In the genomic region with DNA sequence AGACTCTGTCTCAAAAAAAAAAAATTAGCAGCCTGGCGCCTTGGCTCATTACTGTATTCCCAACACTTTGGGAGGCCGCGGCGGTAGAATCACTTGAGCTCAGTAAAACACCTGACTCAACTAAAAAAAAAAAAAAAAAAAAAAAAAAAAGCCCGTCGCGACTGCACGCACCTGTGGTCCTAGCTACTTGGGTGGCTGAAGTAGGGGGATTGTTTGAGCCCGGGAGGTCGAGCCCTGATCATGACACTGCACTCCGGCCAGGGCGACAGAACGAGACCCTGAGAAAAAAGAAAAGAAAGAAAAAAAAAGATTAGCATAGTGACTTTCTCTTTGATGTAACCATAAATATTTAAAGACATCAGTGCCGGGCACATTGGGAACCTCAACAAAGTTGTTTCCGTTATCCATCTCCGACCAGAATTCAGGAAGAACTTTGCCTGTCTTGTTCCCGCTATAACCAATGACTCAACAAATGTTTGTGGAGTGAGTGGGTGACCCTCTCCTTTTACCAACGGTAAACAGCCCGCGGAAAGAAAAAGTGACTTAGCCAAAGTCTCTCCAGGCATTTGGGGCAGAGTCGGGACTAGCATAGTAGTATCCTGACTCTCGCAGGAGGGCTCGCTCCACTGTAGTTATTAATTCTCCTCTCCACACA, we compare ENCODE assay signal across 8 cellular contexts. TPM values are rescaled to one million over a fixed set of nuclear protein-coding genes. Genes with fewer than 3 reads are reported as not detected.
DNase-seq lines count a peak whose midpoint lies in the region; ATAC-seq and TF ChIP-seq lines count a peak whose summit lies in the region.

No MANE protein-coding gene starts in this region.

- H3K4me1 ChIP-seq in CD4-positive, alpha-beta memory T cell (ENCODE audit: insufficient read depth, low read length) = peaks cover 37% of the 10 kb centered on the region
- H3K4me1 ChIP-seq in muscle layer of colon (ENCODE audit: insufficient read depth, low read length) = peaks cover 28% of the 10 kb centered on the region

- no peak for TF ChIP-seq CTCF in WI38 (IDR thresholded peaks at IDR 0.05; ENCODE audit: low read depth, low read length)
- no peak for TF ChIP-seq CTCF in endothelial cell (IDR thresholded peaks at IDR 0.05; ENCODE audit: unreplicated experiment)

- peaks cover 0 to 2% (median 0%) of the 10 kb centered on the region in 8 donors for H3K9me3 Mint-ChIP-seq in CD4-positive, alpha-beta memory T cell
- no peaks in the 10 kb centered on the region for H3K9me3 Mint-ChIP-seq in endothelial cell (ENCODE audit: unreplicated experiment)

- no peaks in the 10 kb centered on the region for H3K9me3 ChIP-seq in CD4-positive, alpha-beta memory T cell (ENCODE audit: control insufficient read depth in 1 of 2, low read length in 2 of 2)
- no peaks in the 10 kb centered on the region for H3K9me3 ChIP-seq in muscle layer of colon (ENCODE audit: low read length)

- POLR2A ChIA-PET in CD4-positive, alpha-beta memory T cell (lab: Charles Lee; ENCODE audit: partially characterized antibody) = interaction anchor here (0.7 to 3.1 kb wide), 16 partner anchors 10 to 277 kb away, joined by 3 to 45 read pairs (median 4); a partner anchor contains a TSS

- CTCF ChIA-PET in CD4-positive, alpha-beta memory T cell (lab: Charles Lee; ENCODE audit: partially characterized antibody) = interaction anchor here (0.9 to 1.9 kb wide), 10 partner anchors 14 to 203 kb away, joined by 3 to 13 read pairs (median 3); a partner anchor contains a TSS

- H3K4me1 Mint-ChIP-seq in CD4-positive, alpha-beta memory T cell = peaks cover 19 to 54% (median 37%) of the 10 kb centered on the region in 4 donors
- peaks cover 29% of the 10 kb centered on the region for H3K4me1 Mint-ChIP-seq in endothelial cell (ENCODE audit: unreplicated experiment)

- no peaks in the 10 kb centered on the region for H3K27me3 ChIP-seq in CD4-positive, alpha-beta memory T cell (ENCODE audit: insufficient read depth, low read length)
- H3K27me3 ChIP-seq in muscle layer of colon (ENCODE audit: control insufficient read depth in 1 of 2, insufficient read depth in 2 of 2, low read length in 2 of 2) = no peaks in the 10 kb centered on the region

- peak overlapping the region; percentile 82 to 100 for H3K4me3 ChIP-seq in CD4-positive, alpha-beta memory T cell (ENCODE audit: low read length in 2 of 2)
- H3K4me3 ChIP-seq in WI38 (ENCODE audit: low read depth, low read length) (peak overlapping the region; percentile 99), muscle layer of colon (ENCODE audit: low read depth in 1 of 2, low read length in 2 of 2) (peak overlapping the region; percentile 66 to 83)

- H3K9ac ChIP-seq in muscle layer of colon (ENCODE audit: low read length) = peak overlapping the region; percentile 87

- peak overlapping the region; percentile 95 to 100 (median 96) for H3K27ac Mint-ChIP-seq in CD4-positive, alpha-beta memory T cell
- peak overlapping the region; percentile 98 for H3K27ac Mint-ChIP-seq in endothelial cell (ENCODE audit: unreplicated experiment)

- peak in 1 of 5 donors; percentile 44 for DNase-seq in CD4-positive, alpha-beta memory T cell
- DNase-seq in endothelial cell (ENCODE audit: low spot score) = no peak
- DNase-seq in GM19238 (ENCODE audit: insufficient read length, low spot score) = no peak
- DNase-seq in Ammon's horn (ENCODE audit: low spot score) = no peak

- H3K36me3 ChIP-seq in CD4-positive, alpha-beta memory T cell (ENCODE audit: insufficient read depth, low read length) = peaks cover 6% of the 10 kb centered on the region
- peaks cover 13% of the 10 kb centered on the region for H3K36me3 ChIP-seq in muscle layer of colon (ENCODE audit: insufficient read depth, low read length)

- intact Hi-C loops in CD4-positive, alpha-beta memory T cell (cut with micrococcal nuclease) = loop anchor here (1.0 to 5.0 kb wide), 5 partner anchors 23 to 407 kb away; a partner anchor contains a TSS

- H3K27ac ChIP-seq in CD4-positive, alpha-beta memory T cell (ENCODE audit: low read depth, low read length) = peak overlapping the region; percentile 95
- peak overlapping the region; percentile 96 for H3K27ac ChIP-seq in muscle layer of colon (ENCODE audit: low read depth, low read length)

- H3K36me3 Mint-ChIP-seq in CD4-positive, alpha-beta memory T cell = peaks cover 9 to 35% of the 10 kb centered on the region in 2 donors
- H3K36me3 Mint-ChIP-seq in endothelial cell (ENCODE audit: low read depth, unreplicated experiment) = peaks cover 17% of the 10 kb centered on the region

- H3K27me3 Mint-ChIP-seq in CD4-positive, alpha-beta memory T cell = no peaks in the 10 kb centered on the region
- H3K27me3 Mint-ChIP-seq in endothelial cell (ENCODE audit: unreplicated experiment) = peaks cover 13% of the 10 kb centered on the region

- peak; percentile 54 for ATAC-seq in GM19452 (IDR thresholded peaks at IDR 0.05; ENCODE audit: unreplicated experiment)
- peak; percentile 38 for ATAC-seq in HG03442 (IDR thresholded peaks at IDR 0.05; ENCODE audit: unreplicated experiment)

- H3K4me3 Mint-ChIP-seq in CD4-positive, alpha-beta memory T cell = peak overlapping the region; percentile 95 to 100 (median 99)
- H3K4me3 Mint-ChIP-seq in endothelial cell (ENCODE audit: unreplicated experiment) = peak overlapping the region; percentile 99

RNA-seq across cellular contexts. Expression of a gene that starts 0.6 kb away (rescaled TPM):
- total RNA-seq in CD4-positive, alpha-beta memory T cell = 10 to 100 TPM; 85.4 to 87.0 TPM
- 10 to 100 TPM; 44.2 to 47.8 TPM for polyA plus RNA-seq in CD4-positive, alpha-beta memory T cell
- 98.0 TPM for total RNA-seq in endothelial cell (ENCODE audit: unreplicated experiment)

RNA-seq across cellular contexts. Expression of a gene that starts 36.9 kb away (rescaled TPM):
- 10 to 100 TPM; 25.6 to 27.6 TPM for total RNA-seq in CD4-positive, alpha-beta memory T cell
- 10 to 100 TPM; 42.6 to 71.3 TPM for polyA plus RNA-seq in CD4-positive, alpha-beta memory T cell
- total RNA-seq in endothelial cell (ENCODE audit: unreplicated experiment) = 150 TPM
